ENCODE assay signal across 7 cellular contexts in the genomic region with DNA sequence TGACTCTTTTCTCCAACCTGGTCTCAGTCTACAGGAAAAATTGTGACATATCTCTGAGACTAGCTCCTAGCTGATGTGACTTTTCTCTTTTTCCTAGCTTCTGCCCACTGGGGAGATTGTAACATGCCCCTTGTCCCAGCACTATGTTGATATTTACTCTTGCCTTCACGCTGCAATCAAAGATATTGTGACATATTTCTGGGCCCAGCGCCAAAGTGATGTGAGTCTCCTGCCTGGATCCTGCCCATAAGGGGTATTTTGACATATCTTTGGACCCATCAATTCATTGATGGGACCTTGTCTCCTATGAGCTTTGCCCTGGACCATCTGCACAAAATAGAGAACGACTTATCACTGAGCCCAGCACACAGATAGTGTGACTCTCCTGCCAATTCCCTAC. TPM values are rescaled to one million over a fixed set of nuclear protein-coding genes. Genes with fewer than 3 reads are reported as not detected.
"Had no signal": no experiment of that assay in that cellular context is flagged by ENCODE, and none has a peak within 500 bp of the region (broad histone marks: within the 10 kb centered on the region; RNA-seq: fewer than 3 reads in every experiment).

No MANE protein-coding gene starts in this region.

- H3K4me3 ChIP-seq: GM23338, K562 had no signal

- DNase-seq: H9, HCEC 1CT, IMR-90 had no signal

RNA-seq across cellular contexts. Expression of gene ZNF729, which starts 41.1 kb away (rescaled TPM):
- total RNA-seq: GM23338, H1, H9, HT-29, IMR-90, K562 had no signal
